In genomic region chrX:129510331-129510730, GRCh38 we compare ENCODE assay signal across 1 cellular context.
TF ChIP-seq lines count a peak whose summit lies in the region.

No MANE protein-coding gene starts in this region.

TF ChIP-seq in HepG2, 621 proteins besides CTCF, POLR2A, EP300 and RAD21 (continued from another document and continues in another):
- TF ChIP-seq FOSL2 (CRISPR knock-in tag; IDR thresholded peaks at IDR 0.05) (peak; percentile 47), CREM (IDR thresholded peaks at IDR 0.05) (peak; percentile 12; the same call in 1 of the 2 replicates), CREM (CRISPR knock-in tag; IDR thresholded peaks at IDR 0.05) (no peak), SOX6 (IDR thresholded peaks at IDR 0.05) (no peak), SOX6 (CRISPR knock-in tag; IDR thresholded peaks at IDR 0.05) (peak; percentile 77), ARID5B (CRISPR knock-in tag; IDR thresholded peaks at IDR 0.05) (peak; percentile 65), HOMEZ (CRISPR knock-in tag; IDR thresholded peaks at IDR 0.05; ENCODE audit: low read depth) (0 out of 2 replicates have a peak, but pooled peaks have one; percentile 16), ARNT (IDR thresholded peaks at IDR 0.05) (no peak), PAXIP1 (CRISPR knock-in tag; conservative IDR thresholded peaks at IDR 0.05) (peak; percentile 64), ZNF121 (CRISPR knock-in tag; IDR thresholded peaks at IDR 0.05) (peak; percentile 72), AHDC1 (CRISPR knock-in tag; IDR thresholded peaks at IDR 0.05; ENCODE audit: borderline replicate concordance) (peak; percentile 45; the same call in 1 of the 2 replicates), SNAI1 (CRISPR knock-in tag; IDR thresholded peaks at IDR 0.05; ENCODE audit: borderline replicate concordance) (no peak), ATF2 (CRISPR knock-in tag; IDR thresholded peaks at IDR 0.05) (peak; percentile 60; the same call in 1 of the 2 replicates), ZBED4 (CRISPR knock-in tag; IDR thresholded peaks at IDR 0.05; ENCODE audit: borderline replicate concordance) (no peak), ZMYM4 (CRISPR knock-in tag; IDR thresholded peaks at IDR 0.05) (0 out of 2 replicates have a peak, but pooled peaks have one; percentile 17), TIGD3 (CRISPR knock-in tag; IDR thresholded peaks at IDR 0.05; ENCODE audit: borderline replicate concordance) (no peak), MED1 (CRISPR knock-in tag; IDR thresholded peaks at IDR 0.05) (peak; percentile 55), GABPA (IDR thresholded peaks at IDR 0.05; ENCODE audit: low read depth, low read length) (no peak), GABPA (CRISPR knock-in tag; IDR thresholded peaks at IDR 0.05; ENCODE audit: low read depth) (no peak), ZNF816 (CRISPR knock-in tag; IDR thresholded peaks at IDR 0.05; ENCODE audit: borderline replicate concordance) (no peak), SOX5 (CRISPR knock-in tag; IDR thresholded peaks at IDR 0.05; ENCODE audit: borderline replicate concordance) (peak; percentile 57; the same call in 1 of the 2 replicates), SALL1 (CRISPR knock-in tag; IDR thresholded peaks at IDR 0.05) (peak; percentile 80), SMYD3 (CRISPR knock-in tag; IDR thresholded peaks at IDR 0.05) (no peak), HNF4G (IDR thresholded peaks at IDR 0.05; ENCODE audit: borderline replicate concordance, low read depth, low read length) (no peak), HNF4G (CRISPR knock-in tag; IDR thresholded peaks at IDR 0.05; ENCODE audit: borderline replicate concordance, low read depth) (no peak), ZBTB42 (CRISPR knock-in tag; IDR thresholded peaks at IDR 0.05) (no peak), KLF11 (CRISPR knock-in tag; IDR thresholded peaks at IDR 0.05) (no peak)
